15 cellular contexts compared by ENCODE assay signal in genomic region chr17:40510328-40510648, GRCh38. TPM values are rescaled to one million over a fixed set of nuclear protein-coding genes. Genes with fewer than 3 reads are reported as not detected.
DNase-seq lines count a peak whose midpoint lies in the region; ATAC-seq, FAIRE-seq and TF ChIP-seq lines count a peak whose summit lies in the region.
"Had no signal": no experiment of that assay in that cellular context is flagged by ENCODE, and none has a peak within 500 bp of the region (broad histone marks: within the 10 kb centered on the region; RNA-seq: fewer than 3 reads in every experiment).

No MANE protein-coding gene starts in this region.

- ATAC-seq in heart right ventricle (peak in 5 of 8 donors; percentile 9 to 60 (median 54)), HG03095 (IDR thresholded peaks at IDR 0.05; ENCODE audit: unreplicated experiment) (no peak)
- ATAC-seq: activated naive CD8-positive, alpha-beta T cell treated with anti-CD3 and anti-CD28 coated beads, Interleukin-2, amount 50 U/mL, for 24 hours had no signal

- TF ChIP-seq POLR2A in adrenal gland (IDR thresholded peaks at IDR 0.05) (no peak), uterus (IDR thresholded peaks at IDR 0.05) (no peak)

- no peak for TF ChIP-seq CTCF in heart right ventricle (IDR thresholded peaks at IDR 0.05)
- no peak for TF ChIP-seq CTCF in right atrium auricular region (IDR thresholded peaks at IDR 0.05)
- TF ChIP-seq CTCF in adrenal gland (IDR thresholded peaks at IDR 0.05) = no peak
- no peak for TF ChIP-seq CTCF in uterus (IDR thresholded peaks at IDR 0.05)
- TF ChIP-seq CTCF in coronary artery (IDR thresholded peaks at IDR 0.05) = no peak

- FAIRE-seq in frontal cortex (lab: Jason Lieb, UNC) = no peak
- FAIRE-seq: G401.6 had no signal

- H3K27ac ChIP-seq in heart right ventricle = no peak overlapping the region
- H3K27ac ChIP-seq in right atrium auricular region = no peak overlapping the region
- H3K27ac ChIP-seq in adrenal gland = peak overlapping the region in 1 of 5 donors; percentile 50
- H3K27ac ChIP-seq in uterus = peak overlapping the region; percentile 14 to 22
- H3K27ac ChIP-seq in coronary artery = no peak overlapping the region

- DNase-seq in heart right ventricle (no peak), right atrium auricular region (ENCODE audit: low spot score) (no peak), adrenal gland (peak in 6 of 7 donors; percentile 50 to 61 (median 56)), islet precursor cell (peak; percentile 91), uterus (peak; percentile 61 to 77), frontal cortex (ENCODE audit: low spot score in 2 of 2) (no peak), coronary artery (ENCODE audit: low spot score) (no peak)
- DNase-seq: activated CD4-positive, alpha-beta T cell treated with anti-CD3 and anti-CD28 coated beads, Interleukin-2, amount 50 U/mL, for 48 hours; activated naive CD8-positive, alpha-beta T cell treated with anti-CD3 and anti-CD28 coated beads, Interleukin-2, amount 50 U/mL, for 24 hours; erythroblast; HCEC 1CT; NCI-H2107 had no signal

- H3K27me3 ChIP-seq in heart right ventricle (peaks cover 0 to 9% (median 0%) of the 10 kb centered on the region in 7 donors), right atrium auricular region (no peaks in the 10 kb centered on the region), adrenal gland (no peaks in the 10 kb centered on the region), uterus (no peaks in the 10 kb centered on the region)

- intact Hi-C loops in heart right ventricle (cut with DNase I) (no loop called here), adrenal gland (cut with DNase I) (no loop called here), uterus (cut with DNase I; ENCODE audit: low total_unique reads) (no loop called here)

- H3K9me3 ChIP-seq in heart right ventricle = no peaks in the 10 kb centered on the region
- no peaks in the 10 kb centered on the region for H3K9me3 ChIP-seq in right atrium auricular region
- no peaks in the 10 kb centered on the region for H3K9me3 ChIP-seq in adrenal gland (replicated peaks in 1 of 3)
- H3K9me3 ChIP-seq in uterus = no peaks in the 10 kb centered on the region

- H3K4me3 ChIP-seq in heart right ventricle = no peak overlapping the region
- H3K4me3 ChIP-seq in right atrium auricular region = no peak overlapping the region
- H3K4me3 ChIP-seq in adrenal gland = no peak overlapping the region
- no peak overlapping the region for H3K4me3 ChIP-seq in uterus
- H3K4me3 ChIP-seq in coronary artery = no peak overlapping the region

- no peaks in the 10 kb centered on the region for H3K36me3 ChIP-seq in heart right ventricle
- H3K36me3 ChIP-seq in right atrium auricular region = no peaks in the 10 kb centered on the region
- H3K36me3 ChIP-seq in adrenal gland (replicated peaks in 1 of 2) = no peaks in the 10 kb centered on the region
- no peaks in the 10 kb centered on the region for H3K36me3 ChIP-seq in uterus

- WGBS in heart right ventricle, 2 donors = 63 to 84% methylated on average over 8 of the region's 8 CpGs
- WGBS in adrenal gland, 4 donors = 35 to 59% (median 47%) methylated on average over 7 to 8 of the region's 8 CpGs

- H3K4me1 ChIP-seq in heart right ventricle (peaks cover 0 to 22% (median 5%) of the 10 kb centered on the region in 9 donors), right atrium auricular region (no peaks in the 10 kb centered on the region), adrenal gland (replicated peaks in 1 of 2) (no peaks in the 10 kb centered on the region), uterus (no peaks in the 10 kb centered on the region)

RNA-seq across cellular contexts. Expression of gene TNS4, which starts 8.9 kb away (rescaled TPM):
- total RNA-seq in heart right ventricle (under 1 TPM in 1 of 10 donors, not detected in 9; 0.62 TPM), right atrium auricular region (not detected), adrenal gland (under 1 TPM in 3 of 8 donors, not detected in 5; 0.11 to 0.32 (median 0.14) TPM), uterus (1 to 10 TPM in 1 of 4 donors, under 1 TPM in 2, not detected in 1; 0.09 to 2.6 (median 0.28) TPM), frontal cortex (not detected)
- polyA plus RNA-seq in heart right ventricle (under 1 TPM in 1 of 2 donors, not detected in 1; 0.01 TPM), adrenal gland (under 1 TPM in 2 of 3 donors, not detected in 1; 0.07 to 0.08 TPM)
- total RNA-seq: SK-MEL-5 had no signal

RNA-seq across cellular contexts. Expression of gene CCR7, which starts 55.0 kb away (rescaled TPM):
- total RNA-seq in heart right ventricle (1 to 10 TPM in 1 of 10 donors, under 1 TPM in 3, not detected in 6; 0.10 to 1.7 (median 0.48) TPM), right atrium auricular region (under 1 TPM in 1 of 2 donors, not detected in 1; 0.28 TPM), adrenal gland (1 to 10 TPM in 1 of 8 donors, under 1 TPM in 5, not detected in 2; 0.14 to 1.0 (median 0.49) TPM), uterus (under 1 TPM in 1 of 4 donors, not detected in 3; 0.14 TPM), frontal cortex (not detected)
- polyA plus RNA-seq in heart right ventricle (under 1 TPM in 1 of 2 donors, not detected in 1; 0.46 TPM), adrenal gland (under 1 TPM; 0.11 to 0.40 (median 0.30) TPM)
- total RNA-seq: SK-MEL-5 had no signal

Comparison
In these comparisons a context has a peak if more than half of its experiments do, and no peak if none do; other contexts are left out.
1. DNase-seq: peak in adrenal gland (6 of 7), islet precursor cell (single experiment) and uterus (2 of 2); none in heart right ventricle (0 of 2), right atrium auricular region (single experiment), frontal cortex (0 of 2) and coronary artery (single experiment).
2. H3K27ac ChIP-seq: peak in uterus (2 of 2); none in heart right ventricle (0 of 10), right atrium auricular region (0 of 2) and coronary artery (0 of 2).